ENCODE assay signal across 19 cellular contexts in genomic region chr4:4990329-4990728, GRCh38. TPM values are rescaled to one million over a fixed set of nuclear protein-coding genes. Genes with fewer than 3 reads are reported as not detected.
DNase-seq lines count a peak whose midpoint lies in the region; ATAC-seq and TF ChIP-seq lines count a peak whose summit lies in the region.
"Had no signal": no experiment of that assay in that cellular context is flagged by ENCODE, and none has a peak within 500 bp of the region (broad histone marks: within the 10 kb centered on the region; RNA-seq: fewer than 3 reads in every experiment).

No MANE protein-coding gene starts in this region.

- H3K36me3 Mint-ChIP-seq in CD8-positive, alpha-beta memory T cell = no peaks in the 10 kb centered on the region
- H3K36me3 Mint-ChIP-seq in type B pancreatic cell = no peaks in the 10 kb centered on the region
- H3K36me3 Mint-ChIP-seq in activated T-cell treated with anti-CD3 and anti-CD28 coated beads, Interleukin-2, amount 50 U/mL, for 4 hours (ENCODE audit: insufficient read depth) = no peaks in the 10 kb centered on the region
- H3K36me3 Mint-ChIP-seq: T-cell had no signal

- intact Hi-C loops in body of pancreas (cut with DNase I) = no loop called here
- intact Hi-C loops in left ventricle myocardium inferior (cut with micrococcal nuclease) = no loop called here
- intact Hi-C loops in stomach (cut with DNase I; ENCODE audit: low total_unique reads) = loop anchor here (5.0 to 10.0 kb wide), 2 partner anchors 152 to 814 kb away; no protein-coding TSS in a partner anchor

- H3K4me3 Mint-ChIP-seq in CD8-positive, alpha-beta memory T cell = no peak overlapping the region
- H3K4me3 Mint-ChIP-seq in type B pancreatic cell = no peak overlapping the region
- H3K4me3 Mint-ChIP-seq in activated T-cell treated with anti-CD3 and anti-CD28 coated beads, Interleukin-2, amount 50 U/mL, for 4 hours = no peak overlapping the region
- H3K4me3 Mint-ChIP-seq: activated CD4-positive, alpha-beta T cell treated with anti-CD3 and anti-CD28 coated beads, Interleukin-2, amount 10 ng/mL, durations not matched to agents 24 days and 14 days; stimulated activated naive CD8-positive, alpha-beta T cell treated with anti-CD3 and anti-CD28 coated beads, Interleukin-15, amount 100 ng/mL, for 72 hours; T-cell had no signal

- H3K9me3 ChIP-seq in body of pancreas (no peaks in the 10 kb centered on the region), left ventricle myocardium inferior (replicated peaks) (no peaks in the 10 kb centered on the region), stomach (no peaks in the 10 kb centered on the region)
- H3K9me3 ChIP-seq in CD8-positive, alpha-beta memory T cell (ENCODE audit: low read length) = no peaks in the 10 kb centered on the region
- H3K9me3 ChIP-seq: lower lobe of right lung had no signal

- ATAC-seq in body of pancreas = peak; percentile 36
- ATAC-seq in activated T-cell treated with anti-CD3 and anti-CD28 coated beads, Interleukin-2, amount 50 U/mL, for 4 hours = no peak
- ATAC-seq: stimulated activated naive CD8-positive, alpha-beta T cell treated with anti-CD3 and anti-CD28 coated beads, Interleukin-15, amount 100 ng/mL, for 72 hours; T-cell had no signal

- TF ChIP-seq CTCF in body of pancreas (IDR thresholded peaks at IDR 0.05) = no peak
- no peak for TF ChIP-seq CTCF in left ventricle myocardium inferior (IDR thresholded peaks at IDR 0.05; ENCODE audit: borderline replicate concordance)
- no peak for TF ChIP-seq CTCF in stomach (IDR thresholded peaks at IDR 0.05)
- no peak for TF ChIP-seq CTCF in type B pancreatic cell (conservative IDR thresholded peaks at IDR 0.05)

- H3K4me1 Mint-ChIP-seq in CD8-positive, alpha-beta memory T cell = no peaks in the 10 kb centered on the region
- peaks cover 9% of the 10 kb centered on the region for H3K4me1 Mint-ChIP-seq in type B pancreatic cell (ENCODE audit: unreplicated experiment)
- H3K4me1 Mint-ChIP-seq in activated T-cell treated with anti-CD3 and anti-CD28 coated beads, Interleukin-2, amount 50 U/mL, for 4 hours (ENCODE audit: low read depth) = no peaks in the 10 kb centered on the region
- H3K4me1 Mint-ChIP-seq: activated CD4-positive, alpha-beta T cell treated with anti-CD3 and anti-CD28 coated beads, Interleukin-2, amount 10 ng/mL, durations not matched to agents 24 days and 14 days; stimulated activated naive CD8-positive, alpha-beta T cell treated with anti-CD3 and anti-CD28 coated beads, Interleukin-15, amount 100 ng/mL, for 72 hours; T-cell had no signal

- peaks cover 11 to 21% of the 10 kb centered on the region in 2 donors for H3K27me3 Mint-ChIP-seq in CD8-positive, alpha-beta memory T cell
- peaks cover 21% of the 10 kb centered on the region for H3K27me3 Mint-ChIP-seq in type B pancreatic cell
- H3K27me3 Mint-ChIP-seq in activated T-cell treated with anti-CD3 and anti-CD28 coated beads, Interleukin-2, amount 50 U/mL, for 4 hours (ENCODE audit: low read depth) = peaks cover 11% of the 10 kb centered on the region
- H3K27me3 Mint-ChIP-seq: activated CD4-positive, alpha-beta T cell treated with anti-CD3 and anti-CD28 coated beads, Interleukin-2, amount 10 ng/mL, durations not matched to agents 24 days and 14 days had no signal

- no peaks in the 10 kb centered on the region for H3K9me3 Mint-ChIP-seq in CD8-positive, alpha-beta memory T cell
- H3K9me3 Mint-ChIP-seq in type B pancreatic cell = no peaks in the 10 kb centered on the region
- H3K9me3 Mint-ChIP-seq in activated T-cell treated with anti-CD3 and anti-CD28 coated beads, Interleukin-2, amount 50 U/mL, for 4 hours = no peaks in the 10 kb centered on the region
- H3K9me3 Mint-ChIP-seq: activated CD4-positive, alpha-beta T cell treated with anti-CD3 and anti-CD28 coated beads, Interleukin-2, amount 10 ng/mL, durations not matched to agents 24 days and 14 days; stimulated activated naive CD8-positive, alpha-beta T cell treated with anti-CD3 and anti-CD28 coated beads, Interleukin-15, amount 100 ng/mL, for 72 hours; T-cell had no signal

- H3K27ac ChIP-seq in body of pancreas = no peak overlapping the region
- H3K27ac ChIP-seq in left ventricle myocardium inferior (replicated peaks) = peak overlapping the region; percentile 57
- peak overlapping the region in 4 of 5 donors; percentile 64 to 85 (median 78) for H3K27ac ChIP-seq in stomach
- no peak overlapping the region for H3K27ac ChIP-seq in CD8-positive, alpha-beta memory T cell (ENCODE audit: low read depth, low read length)
- H3K27ac ChIP-seq: cardiac muscle cell, lower lobe of right lung had no signal

- CTCF ChIA-PET in CD8-positive, alpha-beta memory T cell (lab: Charles Lee) = no interaction called here

- no peak overlapping the region for H3K4me3 ChIP-seq in body of pancreas
- H3K4me3 ChIP-seq in left ventricle myocardium inferior = no peak overlapping the region
- no peak overlapping the region for H3K4me3 ChIP-seq in stomach
- H3K4me3 ChIP-seq in CD8-positive, alpha-beta memory T cell (ENCODE audit: low read length) = no peak overlapping the region
- H3K4me3 ChIP-seq: cardiac muscle cell, lower lobe of right lung had no signal

- peaks cover 4% of the 10 kb centered on the region for H3K4me1 ChIP-seq in body of pancreas
- peaks cover 9% of the 10 kb centered on the region for H3K4me1 ChIP-seq in left ventricle myocardium inferior
- peaks cover 6 to 34% (median 23%) of the 10 kb centered on the region in 4 donors for H3K4me1 ChIP-seq in stomach
- H3K4me1 ChIP-seq in CD8-positive, alpha-beta memory T cell (ENCODE audit: insufficient read depth, low read length) = no peaks in the 10 kb centered on the region

- POLR2A ChIA-PET in CD8-positive, alpha-beta memory T cell (lab: Charles Lee) = no interaction called here

- H3K36me3 ChIP-seq in body of pancreas (replicated peaks in 1 of 2; ENCODE audit: insufficient read depth in 1 of 2, low read depth in 2 of 2) (no peaks in the 10 kb centered on the region), left ventricle myocardium inferior (no peaks in the 10 kb centered on the region), stomach (no peaks in the 10 kb centered on the region)
- no peaks in the 10 kb centered on the region for H3K36me3 ChIP-seq in CD8-positive, alpha-beta memory T cell (ENCODE audit: insufficient read depth, low read length)
- H3K36me3 ChIP-seq: cardiac muscle cell, lower lobe of right lung had no signal

- H3K27ac Mint-ChIP-seq in CD8-positive, alpha-beta memory T cell = no peak overlapping the region
- H3K27ac Mint-ChIP-seq in type B pancreatic cell = no peak overlapping the region
- H3K27ac Mint-ChIP-seq: activated CD4-positive, alpha-beta T cell treated with anti-CD3 and anti-CD28 coated beads, Interleukin-2, amount 10 ng/mL, durations not matched to agents 24 days and 14 days; stimulated activated naive CD8-positive, alpha-beta T cell treated with anti-CD3 and anti-CD28 coated beads, Interleukin-15, amount 100 ng/mL, for 72 hours; T-cell had no signal

- WGBS in body of pancreas, 2 donors = 74 to 77% methylated on average over 3 of the region's 3 CpGs
- 80 to 97% (median 85%) methylated on average over 3 of the region's 3 CpGs for WGBS in stomach, 5 donors

- H3K27me3 ChIP-seq in body of pancreas = peaks cover 0 to 6% of the 10 kb centered on the region in 2 donors
- peaks cover 27% of the 10 kb centered on the region for H3K27me3 ChIP-seq in left ventricle myocardium inferior (ENCODE audit: low read depth)
- H3K27me3 ChIP-seq in stomach = peaks cover 0 to 9% (median 6%) of the 10 kb centered on the region in 3 donors
- H3K27me3 ChIP-seq in CD8-positive, alpha-beta memory T cell (ENCODE audit: insufficient read depth, low read length, poor library complexity, severe bottlenecking) = no peaks in the 10 kb centered on the region
- H3K27me3 ChIP-seq: cardiac muscle cell had no signal

- no peak for TF ChIP-seq POLR2A in body of pancreas (IDR thresholded peaks at IDR 0.05)
- no peak for TF ChIP-seq POLR2A in stomach (IDR thresholded peaks at IDR 0.05)

- DNase-seq in EH (ENCODE audit: low read depth) (peak; percentile 10), body of pancreas (no peak), left ventricle myocardium inferior (no peak), stomach (no peak), SHP77 treated with DMSO at 0.1 percent for 48 hours (lab: John Stamatoyannopoulos, UW) (no peak), type B pancreatic cell (ENCODE audit: extremely low spot score, unreplicated experiment) (no peak)
- no peak for DNase-seq in CD8-positive, alpha-beta memory T cell
- no peak for DNase-seq in activated T-cell treated with anti-CD3 and anti-CD28 coated beads, Interleukin-2, amount 50 U/mL, for 4 hours
- DNase-seq: activated CD4-positive, alpha-beta T cell treated with anti-CD3 and anti-CD28 coated beads, Interleukin-2, amount 10 ng/mL, durations not matched to agents 24 days and 14 days; activated CD8-positive, alpha-beta memory T cell treated with anti-CD3 and anti-CD28 coated beads, Interleukin-2, amount 50 U/mL, for 4 hours; activated effector memory CD4-positive, alpha-beta T cell treated with anti-CD3 and anti-CD28 coated beads, Interleukin-2, amount 50 U/mL, for 16 hours; lower lobe of right lung; NCI-H1417 treated with DMSO at 0.1 percent for 48 hours; NCI-H2171; NCI-H526 treated with DMSO at 0.1 percent for 48 hours; stimulated activated CD4-positive, alpha-beta T cell treated with anti-CD3 and anti-CD28 coated beads, Interleukin-2, amount 100 ng/mL, for 24 hours; stimulated activated naive CD8-positive, alpha-beta T cell treated with anti-CD3 and anti-CD28 coated beads, Interleukin-15, amount 100 ng/mL, for 72 hours; T-cell had no signal

- no peak for TF ChIP-seq EP300 in stomach (IDR thresholded peaks at IDR 0.05)

RNA-seq across cellular contexts. Expression of gene CYTL1, which starts 28.9 kb away (rescaled TPM):
- total RNA-seq in body of pancreas = 1 to 10 TPM in 1 of 2 donors, not detected in 1; 3.1 TPM
- 0.47 TPM for total RNA-seq in left ventricle myocardium inferior
- 1 to 10 TPM in 2 of 5 donors, not detected in 3; 1.3 to 5.1 TPM for total RNA-seq in stomach
- polyA plus RNA-seq in stomach = 1 to 10 TPM in 2 of 3 donors, under 1 TPM in 1; 0.95 to 1.7 (median 1.4) TPM
- not detected for total RNA-seq in CD8-positive, alpha-beta memory T cell
- polyA plus RNA-seq in CD8-positive, alpha-beta memory T cell = 1.7 TPM
- total RNA-seq in type B pancreatic cell (ENCODE audit: low replicate concordance) = 0.52 and 6.9 TPM in 2 replicates
- not detected for total RNA-seq in activated T-cell treated with anti-CD3 and anti-CD28 coated beads, Interleukin-2, amount 50 U/mL, for 4 hours
- total RNA-seq: activated CD4-positive, alpha-beta T cell treated with anti-CD3 and anti-CD28 coated beads, Interleukin-2, amount 10 ng/mL, durations not matched to agents 24 days and 14 days had no signal

Comparison
In these comparisons a context has a peak if more than half of its experiments do, and no peak if none do; other contexts are left out.
1. H3K27ac ChIP-seq: peak in left ventricle myocardium inferior (single experiment) and stomach (4 of 5); none in body of pancreas (0 of 4) and CD8-positive, alpha-beta memory T cell (single experiment).